ENCODE assay signal across 2 cellular contexts in the genomic region with DNA sequence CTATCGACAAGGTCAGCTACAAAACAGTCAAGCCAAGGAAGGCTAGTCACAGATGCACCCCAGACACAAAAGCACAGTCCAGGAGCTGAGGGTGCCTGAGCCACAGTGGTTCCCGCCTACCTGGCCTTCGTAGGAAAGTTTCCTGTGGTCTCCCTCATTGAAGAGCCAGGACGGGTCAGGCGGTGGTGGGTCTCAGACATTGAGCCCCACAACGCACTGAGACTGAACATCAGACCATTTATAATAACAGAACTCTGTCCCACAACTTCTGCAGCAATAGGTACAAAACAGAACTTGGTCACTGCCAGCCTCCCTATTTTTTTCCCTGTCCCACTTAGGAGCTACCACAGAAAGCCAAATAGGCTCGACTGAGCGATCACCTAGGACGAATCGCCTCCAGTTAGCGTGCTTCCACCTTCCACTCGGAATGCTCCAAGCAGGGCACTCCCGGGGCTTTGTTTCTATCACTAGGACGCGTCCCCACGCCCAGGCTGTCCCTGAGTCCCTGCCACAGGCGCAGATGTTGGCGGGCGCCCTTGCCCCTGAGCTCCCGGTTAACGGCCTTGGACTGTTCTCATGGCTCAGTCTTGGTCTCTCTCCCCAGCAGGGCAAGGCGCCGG.
TF ChIP-seq lines count a peak whose summit lies in the region.

No MANE protein-coding gene starts in this region.

TF ChIP-seq in GM12878, 131 proteins besides CTCF, POLR2A, EP300 and RAD21:
- TF ChIP-seq, protein P1, sequence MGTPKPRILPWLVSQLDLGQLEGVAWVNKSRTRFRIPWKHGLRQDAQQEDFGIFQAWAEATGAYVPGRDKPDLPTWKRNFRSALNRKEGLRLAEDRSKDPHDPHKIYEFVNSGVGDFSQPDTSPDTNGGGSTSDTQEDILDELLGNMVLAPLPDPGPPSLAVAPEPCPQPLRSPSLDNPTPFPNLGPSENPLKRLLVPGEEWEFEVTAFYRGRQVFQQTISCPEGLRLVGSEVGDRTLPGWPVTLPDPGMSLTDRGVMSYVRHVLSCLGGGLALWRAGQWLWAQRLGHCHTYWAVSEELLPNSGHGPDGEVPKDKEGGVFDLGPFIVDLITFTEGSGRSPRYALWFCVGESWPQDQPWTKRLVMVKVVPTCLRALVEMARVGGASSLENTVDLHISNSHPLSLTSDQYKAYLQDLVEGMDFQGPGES (IDR thresholded peaks at IDR 0.05) = no peak
- no peak for TF ChIP-seq KLF5 (IDR thresholded peaks at IDR 0.05; ENCODE audit: partially characterized antibody)
- TF ChIP-seq TARDBP (IDR thresholded peaks at IDR 0.05; ENCODE audit: borderline replicate concordance) = no peak
- no peak for TF ChIP-seq SMARCA5 (IDR thresholded peaks at IDR 0.05)
- no peak for TF ChIP-seq SMAD1 (IDR thresholded peaks at IDR 0.05; ENCODE audit: low read depth, partially characterized antibody)
- no peak for TF ChIP-seq NFIC (IDR thresholded peaks at IDR 0.05; ENCODE audit: low read depth, low read length)
- TF ChIP-seq NKRF (conservative IDR thresholded peaks at IDR 0.05) = peak; percentile 45

TF ChIP-seq in HEK293T, 16 proteins besides CTCF, POLR2A, EP300 and RAD21:
- TF ChIP-seq ARNT (IDR thresholded peaks at IDR 0.05) (no peak), SUZ12 (IDR thresholded peaks at IDR 0.05) (no peak), SP1 (IDR thresholded peaks at IDR 0.05) (no peak), FOXA1 (IDR thresholded peaks at IDR 0.05) (no peak), LEF1 (IDR thresholded peaks at IDR 0.05; ENCODE audit: borderline replicate concordance) (no peak), CTBP1 (IDR thresholded peaks at IDR 0.05; ENCODE audit: borderline replicate concordance) (no peak)
- TF ChIP-seq, protein P2, sequence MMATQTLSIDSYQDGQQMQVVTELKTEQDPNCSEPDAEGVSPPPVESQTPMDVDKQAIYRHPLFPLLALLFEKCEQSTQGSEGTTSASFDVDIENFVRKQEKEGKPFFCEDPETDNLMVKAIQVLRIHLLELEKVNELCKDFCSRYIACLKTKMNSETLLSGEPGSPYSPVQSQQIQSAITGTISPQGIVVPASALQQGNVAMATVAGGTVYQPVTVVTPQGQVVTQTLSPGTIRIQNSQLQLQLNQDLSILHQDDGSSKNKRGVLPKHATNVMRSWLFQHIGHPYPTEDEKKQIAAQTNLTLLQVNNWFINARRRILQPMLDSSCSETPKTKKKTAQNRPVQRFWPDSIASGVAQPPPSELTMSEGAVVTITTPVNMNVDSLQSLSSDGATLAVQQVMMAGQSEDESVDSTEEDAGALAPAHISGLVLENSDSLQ (IDR thresholded peaks at IDR 0.05) = no peak
